Comparison of ENCODE assay signal across 1 cellular context in the genomic region with DNA sequence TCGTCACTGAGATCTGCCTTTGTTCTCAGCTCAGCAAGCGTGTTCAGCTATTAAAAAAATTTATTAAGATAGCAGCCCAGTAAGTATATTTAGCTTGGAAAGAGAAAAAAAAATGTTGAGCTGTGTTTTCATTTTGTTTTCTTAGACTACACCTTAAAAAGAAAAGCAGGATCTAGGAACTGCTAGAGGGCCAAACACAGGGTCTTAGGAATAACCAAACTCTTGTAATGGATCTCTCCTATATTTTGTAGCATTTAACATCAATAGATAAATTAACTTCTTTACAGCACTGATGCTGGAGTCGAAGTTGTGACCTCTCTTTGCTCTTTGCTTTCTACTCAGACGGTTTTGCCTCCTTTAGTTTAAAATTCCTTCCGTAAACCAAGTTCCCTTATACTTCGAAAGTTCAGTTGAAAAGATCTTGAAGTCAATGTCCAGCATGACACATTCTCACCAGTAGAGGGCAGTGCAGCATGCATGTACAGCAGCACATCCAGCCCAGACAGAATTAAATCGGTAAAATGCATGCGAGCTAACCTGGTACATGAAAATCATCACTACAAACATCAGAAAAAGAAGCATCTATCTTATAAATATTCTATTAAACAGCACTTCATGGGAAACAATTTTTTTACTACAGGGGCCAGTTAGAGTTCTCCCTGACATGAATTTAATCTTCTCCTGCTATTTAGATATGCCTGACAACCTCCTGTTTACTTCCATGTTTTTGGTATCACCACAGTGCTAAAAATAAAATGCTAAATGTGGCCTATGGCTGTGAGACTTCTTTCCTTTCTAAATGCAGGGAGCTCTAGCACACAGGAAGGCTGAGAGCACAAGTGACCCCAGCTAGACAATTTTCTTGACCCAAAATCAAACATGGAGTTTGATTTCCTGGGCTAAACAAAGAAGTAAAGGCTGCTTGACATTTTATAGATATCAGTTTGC.
TF ChIP-seq lines count a peak whose summit lies in the region.

No MANE protein-coding gene starts in this region.

TF ChIP-seq in GM23338, 12 proteins besides CTCF, POLR2A, EP300 and RAD21 (continued from another document):
- TF ChIP-seq, protein P1, sequence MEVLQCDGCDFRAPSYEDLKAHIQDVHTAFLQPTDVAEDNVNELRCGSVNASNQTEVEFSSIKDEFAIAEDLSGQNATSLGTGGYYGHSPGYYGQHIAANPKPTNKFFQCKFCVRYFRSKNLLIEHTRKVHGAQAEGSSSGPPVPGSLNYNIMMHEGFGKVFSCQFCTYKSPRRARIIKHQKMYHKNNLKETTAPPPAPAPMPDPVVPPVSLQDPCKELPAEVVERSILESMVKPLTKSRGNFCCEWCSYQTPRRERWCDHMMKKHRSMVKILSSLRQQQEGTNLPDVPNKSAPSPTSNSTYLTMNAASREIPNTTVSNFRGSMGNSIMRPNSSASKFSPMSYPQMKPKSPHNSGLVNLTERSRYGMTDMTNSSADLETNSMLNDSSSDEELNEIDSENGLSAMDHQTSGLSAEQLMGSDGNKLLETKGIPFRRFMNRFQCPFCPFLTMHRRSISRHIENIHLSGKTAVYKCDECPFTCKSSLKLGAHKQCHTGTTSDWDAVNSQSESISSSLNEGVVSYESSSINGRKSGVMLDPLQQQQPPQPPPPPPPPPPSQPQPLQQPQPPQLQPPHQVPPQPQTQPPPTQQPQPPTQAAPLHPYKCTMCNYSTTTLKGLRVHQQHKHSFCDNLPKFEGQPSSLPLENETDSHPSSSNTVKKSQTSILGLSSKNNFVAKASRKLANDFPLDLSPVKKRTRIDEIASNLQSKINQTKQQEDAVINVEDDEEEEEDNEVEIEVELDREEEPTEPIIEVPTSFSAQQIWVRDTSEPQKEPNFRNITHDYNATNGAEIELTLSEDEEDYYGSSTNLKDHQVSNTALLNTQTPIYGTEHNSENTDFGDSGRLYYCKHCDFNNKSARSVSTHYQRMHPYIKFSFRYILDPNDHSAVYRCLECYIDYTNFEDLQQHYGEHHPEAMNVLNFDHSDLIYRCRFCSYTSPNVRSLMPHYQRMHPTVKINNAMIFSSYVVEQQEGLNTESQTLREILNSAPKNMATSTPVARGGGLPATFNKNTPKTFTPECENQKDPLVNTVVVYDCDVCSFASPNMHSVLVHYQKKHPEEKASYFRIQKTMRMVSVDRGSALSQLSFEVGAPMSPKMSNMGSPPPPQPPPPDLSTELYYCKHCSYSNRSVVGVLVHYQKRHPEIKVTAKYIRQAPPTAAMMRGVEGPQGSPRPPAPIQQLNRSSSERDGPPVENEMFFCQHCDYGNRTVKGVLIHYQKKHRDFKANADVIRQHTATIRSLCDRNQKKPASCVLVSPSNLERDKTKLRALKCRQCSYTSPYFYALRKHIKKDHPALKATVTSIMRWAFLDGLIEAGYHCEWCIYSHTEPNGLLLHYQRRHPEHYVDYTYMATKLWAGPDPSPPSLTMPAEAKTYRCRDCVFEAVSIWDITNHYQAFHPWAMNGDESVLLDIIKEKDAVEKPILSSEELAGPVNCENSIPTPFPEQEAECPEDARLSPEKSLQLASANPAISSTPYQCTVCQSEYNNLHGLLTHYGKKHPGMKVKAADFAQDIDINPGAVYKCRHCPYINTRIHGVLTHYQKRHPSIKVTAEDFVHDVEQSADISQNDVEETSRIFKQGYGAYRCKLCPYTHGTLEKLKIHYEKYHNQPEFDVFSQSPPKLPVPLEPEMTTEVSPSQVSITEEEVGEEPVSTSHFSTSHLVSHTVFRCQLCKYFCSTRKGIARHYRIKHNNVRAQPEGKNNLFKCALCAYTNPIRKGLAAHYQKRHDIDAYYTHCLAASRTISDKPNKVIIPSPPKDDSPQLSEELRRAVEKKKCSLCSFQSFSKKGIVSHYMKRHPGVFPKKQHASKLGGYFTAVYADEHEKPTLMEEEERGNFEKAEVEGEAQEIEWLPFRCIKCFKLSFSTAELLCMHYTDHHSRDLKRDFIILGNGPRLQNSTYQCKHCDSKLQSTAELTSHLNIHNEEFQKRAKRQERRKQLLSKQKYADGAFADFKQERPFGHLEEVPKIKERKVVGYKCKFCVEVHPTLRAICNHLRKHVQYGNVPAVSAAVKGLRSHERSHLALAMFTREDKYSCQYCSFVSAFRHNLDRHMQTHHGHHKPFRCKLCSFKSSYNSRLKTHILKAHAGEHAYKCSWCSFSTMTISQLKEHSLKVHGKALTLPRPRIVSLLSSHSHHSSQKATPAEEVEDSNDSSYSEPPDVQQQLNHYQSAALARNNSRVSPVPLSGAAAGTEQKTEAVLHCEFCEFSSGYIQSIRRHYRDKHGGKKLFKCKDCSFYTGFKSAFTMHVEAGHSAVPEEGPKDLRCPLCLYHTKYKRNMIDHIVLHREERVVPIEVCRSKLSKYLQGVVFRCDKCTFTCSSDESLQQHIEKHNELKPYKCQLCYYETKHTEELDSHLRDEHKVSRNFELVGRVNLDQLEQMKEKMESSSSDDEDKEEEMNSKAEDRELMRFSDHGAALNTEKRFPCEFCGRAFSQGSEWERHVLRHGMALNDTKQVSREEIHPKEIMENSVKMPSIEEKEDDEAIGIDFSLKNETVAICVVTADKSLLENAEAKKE (CRISPR knock-in tag; IDR thresholded peaks at IDR 0.05): no peak
- TF ChIP-seq, protein P2, sequence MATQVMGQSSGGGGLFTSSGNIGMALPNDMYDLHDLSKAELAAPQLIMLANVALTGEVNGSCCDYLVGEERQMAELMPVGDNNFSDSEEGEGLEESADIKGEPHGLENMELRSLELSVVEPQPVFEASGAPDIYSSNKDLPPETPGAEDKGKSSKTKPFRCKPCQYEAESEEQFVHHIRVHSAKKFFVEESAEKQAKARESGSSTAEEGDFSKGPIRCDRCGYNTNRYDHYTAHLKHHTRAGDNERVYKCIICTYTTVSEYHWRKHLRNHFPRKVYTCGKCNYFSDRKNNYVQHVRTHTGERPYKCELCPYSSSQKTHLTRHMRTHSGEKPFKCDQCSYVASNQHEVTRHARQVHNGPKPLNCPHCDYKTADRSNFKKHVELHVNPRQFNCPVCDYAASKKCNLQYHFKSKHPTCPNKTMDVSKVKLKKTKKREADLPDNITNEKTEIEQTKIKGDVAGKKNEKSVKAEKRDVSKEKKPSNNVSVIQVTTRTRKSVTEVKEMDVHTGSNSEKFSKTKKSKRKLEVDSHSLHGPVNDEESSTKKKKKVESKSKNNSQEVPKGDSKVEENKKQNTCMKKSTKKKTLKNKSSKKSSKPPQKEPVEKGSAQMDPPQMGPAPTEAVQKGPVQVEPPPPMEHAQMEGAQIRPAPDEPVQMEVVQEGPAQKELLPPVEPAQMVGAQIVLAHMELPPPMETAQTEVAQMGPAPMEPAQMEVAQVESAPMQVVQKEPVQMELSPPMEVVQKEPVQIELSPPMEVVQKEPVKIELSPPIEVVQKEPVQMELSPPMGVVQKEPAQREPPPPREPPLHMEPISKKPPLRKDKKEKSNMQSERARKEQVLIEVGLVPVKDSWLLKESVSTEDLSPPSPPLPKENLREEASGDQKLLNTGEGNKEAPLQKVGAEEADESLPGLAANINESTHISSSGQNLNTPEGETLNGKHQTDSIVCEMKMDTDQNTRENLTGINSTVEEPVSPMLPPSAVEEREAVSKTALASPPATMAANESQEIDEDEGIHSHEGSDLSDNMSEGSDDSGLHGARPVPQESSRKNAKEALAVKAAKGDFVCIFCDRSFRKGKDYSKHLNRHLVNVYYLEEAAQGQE (IDR thresholded peaks at IDR 0.05; ENCODE audit: unreplicated experiment): no peak
- no peak for TF ChIP-seq JUNB (IDR thresholded peaks at IDR 0.05; ENCODE audit: unreplicated experiment)
TF ChIP-seq in GM23338: peak in this region for 0.
